In the genomic region with DNA sequence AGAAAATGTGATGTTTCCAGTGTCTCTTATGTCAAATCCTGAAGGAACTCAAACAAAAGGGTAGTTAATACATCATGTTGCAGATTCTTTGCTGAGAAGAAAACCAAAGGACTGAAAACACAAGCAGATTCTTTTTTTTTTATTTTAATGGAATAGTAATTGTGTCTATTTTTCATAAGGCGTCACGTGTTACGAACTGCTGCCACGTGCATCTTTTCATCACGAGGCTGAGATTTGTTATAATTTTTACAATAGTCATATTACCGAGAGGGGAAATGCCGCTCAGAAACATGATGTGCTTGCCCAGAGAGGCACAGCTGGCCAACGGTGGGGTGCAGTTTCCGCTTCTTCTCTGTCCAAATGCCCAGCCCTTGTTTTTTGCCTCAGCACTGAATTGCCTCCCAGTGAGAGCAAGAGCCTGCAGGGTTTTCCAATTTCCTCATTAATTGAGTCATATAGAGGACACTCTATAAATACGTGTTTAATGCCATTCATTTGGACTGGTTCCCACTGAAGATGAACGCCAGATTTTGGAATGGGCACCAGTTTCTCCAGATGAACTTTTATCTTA, we compare ENCODE assay signal across 20 cellular contexts.
"Had no signal": no experiment of that assay in that cellular context is flagged by ENCODE, and none has a peak within 500 bp of the region (broad histone marks: within the 10 kb centered on the region; RNA-seq: fewer than 3 reads in every experiment).

No MANE protein-coding gene starts in this region.

- H3K27me3 ChIP-seq: breast epithelium had no signal

- H3K36me3 ChIP-seq: breast epithelium had no signal

- H3K4me3 ChIP-seq: breast epithelium, K562 had no signal

- H3K4me1 ChIP-seq: breast epithelium had no signal

- H3K9me3 ChIP-seq: breast epithelium had no signal

- DNase-seq: activated CD4-positive, alpha-beta T cell treated with anti-CD3 and anti-CD28 coated beads for 48 hours; activated CD4-positive, alpha-beta T cell treated with anti-CD3 and anti-CD28 coated beads, Interleukin-2, amount 50 U/mL, for 4 hours; activated CD4-positive, CD25-positive, alpha-beta regulatory T cell treated with anti-CD3 and anti-CD28 coated beads, Interleukin-2, amount 50 U/mL, for 72 hours; activated CD8-positive, alpha-beta T cell treated with anti-CD3 and anti-CD28 coated beads, Interleukin-2, amount 10 ng/mL, durations not matched to agents 7 days and 5 days; activated effector memory CD4-positive, alpha-beta T cell treated with Interleukin-2 at 50 U/mL for 16 hours; activated naive CD4-positive, alpha-beta T cell; activated T-cell treated with anti-CD3 and anti-CD28 coated beads, Interleukin-2, amount 50 U/mL, for 24 hours; aorta; caudate nucleus; Karpas-422; NCI-H146; NCI-H2107; NCI-H510A treated with DMSO at 0.1 percent for 48 hours; NCI-H82; NK-92 treated with Interleukin-12 subunit alpha and Interleukin-12 subunit beta, amount 100 ng/mL, for 24 hours; OCI-M1; SHP77; T-helper 9 cell had no signal

- H3K27ac ChIP-seq: breast epithelium had no signal
